ENCODE assay signal across 8 cellular contexts in the genomic region with DNA sequence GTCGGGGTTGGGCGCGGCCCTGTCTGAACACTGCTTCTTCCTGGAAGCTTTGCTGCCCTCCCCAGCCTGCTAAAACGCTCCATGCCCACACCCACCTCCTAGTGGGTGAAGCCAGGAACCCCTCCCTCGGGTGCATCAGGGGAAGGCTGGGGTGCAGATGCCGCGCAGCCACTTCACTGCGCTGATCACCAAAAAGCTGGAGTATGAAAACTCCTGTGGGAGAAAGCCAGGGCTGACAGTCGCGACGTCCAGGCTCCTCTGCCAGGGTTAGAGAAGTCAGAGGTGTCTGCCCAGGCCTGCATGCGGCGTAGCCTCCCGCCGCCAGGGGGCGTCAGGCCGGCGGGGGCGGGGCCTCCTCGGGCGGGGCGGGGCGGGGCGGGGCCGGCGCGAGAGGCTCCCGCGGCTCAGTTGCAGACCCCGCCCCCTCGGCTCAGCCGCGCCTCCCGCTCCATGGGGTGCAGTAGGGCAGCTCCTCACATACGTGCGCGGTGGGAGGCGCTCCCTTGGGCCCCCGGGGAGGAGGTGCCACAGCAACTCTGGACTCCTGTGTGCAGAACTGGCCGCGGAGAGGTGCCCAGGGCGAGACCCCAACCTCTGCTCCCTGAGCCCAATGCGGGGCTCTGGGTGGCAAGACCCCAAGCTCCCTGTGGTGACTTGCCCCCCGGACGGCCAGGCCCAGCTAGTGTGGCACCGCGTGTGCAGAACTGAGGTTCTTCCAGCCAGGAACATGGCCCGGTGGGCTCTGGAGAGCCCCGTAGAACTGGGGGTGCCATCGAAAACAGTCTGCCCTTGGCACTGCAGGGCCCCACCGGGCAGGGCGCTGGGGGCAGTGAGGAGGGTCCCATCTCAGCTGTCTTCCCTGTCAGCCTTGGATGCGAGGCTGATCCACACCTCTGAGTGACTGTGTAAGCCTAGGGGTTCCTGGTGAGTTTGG.
DNase-seq lines count a peak whose midpoint lies in the region; ATAC-seq lines count a peak whose summit lies in the region.

No MANE protein-coding gene starts in this region.

- H3K4me3 ChIP-seq in mucosa of stomach (ENCODE audit: low read length): peak overlapping the region; percentile 44

- DNase-seq in COLO829 (ENCODE audit: low spot score) (peak; percentile 54), NOMO-1 treated with dmso at 0.1 percent for 144 hours (lab: John Stamatoyannopoulos, UW; ENCODE audit: unreplicated experiment) (peak; percentile 94), epidermal melanocyte (ENCODE audit: insufficient read length, low spot score) (peak; percentile 68)
- DNase-seq in activated CD8-positive, alpha-beta memory T cell treated with anti-CD3 and anti-CD28 coated beads, Interleukin-2, amount 50 U/mL, for 4 hours: peak; percentile 96
- peak; percentile 88 for DNase-seq in stimulated activated CD8-positive, alpha-beta memory T cell treated with anti-CD3 and anti-CD28 coated beads, Interleukin-7, amount 100 ng/mL, for 24 hours (ENCODE audit: low read depth)

- H3K9me3 ChIP-seq in mucosa of stomach (ENCODE audit: control insufficient read depth, low read length): no peaks in the 10 kb centered on the region

- peak; percentile 50 for ATAC-seq in GM19438 (IDR thresholded peaks at IDR 0.05; ENCODE audit: low read depth, unreplicated experiment)
- peak; percentile 27 for ATAC-seq in HG03558 (IDR thresholded peaks at IDR 0.05; ENCODE audit: extremely low read depth, unreplicated experiment)

- H3K9ac ChIP-seq in mucosa of stomach (ENCODE audit: low read length): peak overlapping the region; percentile 81

- peaks cover 80% of the 10 kb centered on the region for H3K4me1 ChIP-seq in mucosa of stomach (ENCODE audit: control insufficient read depth, insufficient read depth, low read length)

- no peaks in the 10 kb centered on the region for H3K36me3 ChIP-seq in mucosa of stomach (ENCODE audit: control insufficient read depth, insufficient read depth, low read length)

- no peaks in the 10 kb centered on the region for H3K27me3 ChIP-seq in mucosa of stomach (ENCODE audit: control insufficient read depth, insufficient read depth, low read length)

Comparison
In these comparisons a context has a peak if more than half of its experiments do, and no peak if none do; other contexts are left out.
1. Peak in every context shown above with its lines: DNase-seq, ATAC-seq and H3K4me3 ChIP-seq.